In the genomic region with DNA sequence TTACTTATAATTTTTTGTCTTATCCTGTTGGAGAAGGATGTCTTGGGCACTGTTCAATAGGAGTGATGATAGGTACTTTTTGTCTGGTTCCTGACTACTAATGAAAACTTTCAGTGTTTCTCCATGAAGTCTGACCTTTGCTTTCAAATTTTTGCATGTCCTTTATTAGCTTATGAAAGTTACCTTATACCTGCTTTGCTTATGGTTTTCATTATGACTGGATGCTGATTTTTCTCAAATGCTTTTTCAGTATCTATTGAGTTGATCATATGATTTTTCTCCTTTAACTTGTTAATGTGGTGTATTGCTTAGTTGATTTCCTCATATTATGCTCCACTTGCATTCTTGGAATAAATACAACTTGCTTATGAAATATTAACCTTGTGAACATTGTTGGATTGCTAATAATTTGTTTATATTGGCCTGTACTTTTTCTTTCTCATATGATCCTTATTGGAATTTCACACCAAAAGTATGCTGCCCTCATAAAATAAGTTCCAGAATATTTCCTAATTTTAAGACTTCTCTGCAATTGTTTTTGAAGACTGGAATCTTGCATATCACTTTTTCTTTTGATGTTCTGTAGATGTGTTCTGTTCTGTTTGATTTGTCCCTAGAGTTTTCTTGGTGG, we compare ENCODE assay signal across 19 cellular contexts.
A peak's percentile ranks its signal among the peaks of the same experiment; 100 is the strongest.
DNase-seq lines count a peak whose midpoint lies in the region; ATAC-seq and TF ChIP-seq lines count a peak whose summit lies in the region.
"Had no signal": no experiment of that assay in that cellular context is flagged by ENCODE, and none has a peak within 500 bp of the region (broad histone marks: within the 10 kb centered on the region; RNA-seq: fewer than 3 reads in every experiment).

No MANE protein-coding gene starts in this region.

- TF ChIP-seq POLR2A in gastrocnemius medialis (IDR thresholded peaks at IDR 0.05): no peak

- H3K4me3 ChIP-seq in gastrocnemius medialis: no peak overlapping the region
- H3K4me3 ChIP-seq: right atrium auricular region had no signal

- H3K36me3 ChIP-seq in gastrocnemius medialis: no peaks in the 10 kb centered on the region
- H3K36me3 ChIP-seq: right atrium auricular region had no signal

- no peaks in the 10 kb centered on the region for H3K9me3 ChIP-seq in gastrocnemius medialis
- H3K9me3 ChIP-seq: right atrium auricular region had no signal

- intact Hi-C loops in sciatic nerve (cut with DNase I) (no loop called here), gastrocnemius medialis (cut with DNase I; ENCODE audit: low total_unique reads) (no loop called here)
- intact Hi-C loops in activated CD4-positive, alpha-beta T cell treated with anti-CD3 and anti-CD28 coated beads, Interleukin-2, amount 10 ng/mL, durations not matched to agents 24 days and 14 days (cut with micrococcal nuclease): no loop called here

- H3K4me1 Mint-ChIP-seq in activated CD4-positive, alpha-beta T cell treated with anti-CD3 and anti-CD28 coated beads, Interleukin-2, amount 10 ng/mL, durations not matched to agents 24 days and 14 days: peaks cover 2% of the 10 kb centered on the region
- H3K4me1 Mint-ChIP-seq: activated CD4-positive, alpha-beta T cell treated with anti-CD3 and anti-CD28 coated beads for 36 hours had no signal

- DNase-seq in LHCN-M2 (ENCODE audit: low read depth) (peak; percentile 32), sciatic nerve (ENCODE audit: low spot score) (no peak), SW480 (ENCODE audit: low spot score) (no peak), 8988T (no peak), gastrocnemius medialis (no peak)
- DNase-seq in activated CD4-positive, alpha-beta T cell treated with anti-CD3 and anti-CD28 coated beads, Interleukin-2, amount 10 ng/mL, durations not matched to agents 24 days and 14 days: no peak
- DNase-seq: activated CD4-positive, alpha-beta T cell treated with anti-CD3 and anti-CD28 coated beads for 36 hours; activated T-cell treated with anti-CD3 and anti-CD28 coated beads, Interleukin-2, amount 50 U/mL, for 1 hour; amniotic stem cell; DMS79 treated with DMSO at 0.1 percent for 48 hours; HFFc6; RPMI8226 had no signal

- H3K27me3 Mint-ChIP-seq in activated CD4-positive, alpha-beta T cell treated with anti-CD3 and anti-CD28 coated beads, Interleukin-2, amount 10 ng/mL, durations not matched to agents 24 days and 14 days: peaks cover 38% of the 10 kb centered on the region

- H3K4me1 ChIP-seq in gastrocnemius medialis: no peaks in the 10 kb centered on the region
- H3K4me1 ChIP-seq: right atrium auricular region had no signal

- TF ChIP-seq CTCF in gastrocnemius medialis (IDR thresholded peaks at IDR 0.05 in 4 of 5, conservative IDR thresholded peaks at IDR 0.05 in 1 of 5): no peak

- no peaks in the 10 kb centered on the region for H3K27me3 ChIP-seq in gastrocnemius medialis
- H3K27me3 ChIP-seq: right atrium auricular region had no signal

- no peaks in the 10 kb centered on the region for H3K36me3 Mint-ChIP-seq in activated CD4-positive, alpha-beta T cell treated with anti-CD3 and anti-CD28 coated beads, Interleukin-2, amount 10 ng/mL, durations not matched to agents 24 days and 14 days (ENCODE audit: low read depth)
- H3K36me3 Mint-ChIP-seq: natural killer cell treated with Interleukin-12 subunit alpha and Interleukin-12 subunit beta and Interleukin-15 and Interleukin-18, amount 100 ng/mL, for 72 hours; type B pancreatic cell had no signal

- no peaks in the 10 kb centered on the region for H3K9me3 Mint-ChIP-seq in activated CD4-positive, alpha-beta T cell treated with anti-CD3 and anti-CD28 coated beads, Interleukin-2, amount 10 ng/mL, durations not matched to agents 24 days and 14 days
- H3K9me3 Mint-ChIP-seq: HFFc6; natural killer cell treated with Interleukin-12 subunit alpha and Interleukin-12 subunit beta and Interleukin-15 and Interleukin-18, amount 100 ng/mL, for 72 hours; type B pancreatic cell had no signal

- in situ Hi-C loops in gastrocnemius medialis (cut with MboI; ENCODE audit: low sequenced_read_pairs in 4 of 4): no loop called here

- peak; percentile 74 for ATAC-seq in GM18867 (IDR thresholded peaks at IDR 0.05; ENCODE audit: unreplicated experiment)
- peak; percentile 41 for ATAC-seq in HG02798 (IDR thresholded peaks at IDR 0.05; ENCODE audit: poor library complexity, unreplicated experiment)
- ATAC-seq in sciatic nerve: peak; percentile 86
- ATAC-seq in gastrocnemius medialis: no peak
- ATAC-seq: activated CD4-positive, alpha-beta T cell treated with anti-CD3 and anti-CD28 coated beads for 36 hours; natural killer cell treated with Interleukin-12 subunit alpha and Interleukin-12 subunit beta and Interleukin-15 and Interleukin-18, amount 100 ng/mL, for 72 hours had no signal

- no peak overlapping the region for H3K4me3 Mint-ChIP-seq in activated CD4-positive, alpha-beta T cell treated with anti-CD3 and anti-CD28 coated beads, Interleukin-2, amount 10 ng/mL, durations not matched to agents 24 days and 14 days
- H3K4me3 Mint-ChIP-seq: activated CD4-positive, alpha-beta T cell treated with anti-CD3 and anti-CD28 coated beads for 36 hours; HFFc6; natural killer cell treated with Interleukin-12 subunit alpha and Interleukin-12 subunit beta and Interleukin-15 and Interleukin-18, amount 100 ng/mL, for 72 hours; type B pancreatic cell had no signal

- H3K27ac ChIP-seq in gastrocnemius medialis: no peak overlapping the region
- H3K27ac ChIP-seq: C4-2B, HL-60, right atrium auricular region had no signal

- H3K27ac Mint-ChIP-seq in activated CD4-positive, alpha-beta T cell treated with anti-CD3 and anti-CD28 coated beads, Interleukin-2, amount 10 ng/mL, durations not matched to agents 24 days and 14 days: no peak overlapping the region
- H3K27ac Mint-ChIP-seq: activated CD4-positive, alpha-beta T cell treated with anti-CD3 and anti-CD28 coated beads for 36 hours; HFFc6; natural killer cell treated with Interleukin-12 subunit alpha and Interleukin-12 subunit beta and Interleukin-15 and Interleukin-18, amount 100 ng/mL, for 72 hours; type B pancreatic cell had no signal

Comparison
In these comparisons a context has a peak if more than half of its experiments do, and no peak if none do; other contexts are left out.
1. ATAC-seq: peak in GM18867 (single experiment), HG02798 (single experiment) and sciatic nerve (single experiment); none in gastrocnemius medialis (0 of 2).